8 cellular contexts compared by ENCODE assay signal in genomic region chr10:101066146-101066889, GRCh38. TPM values are rescaled to one million over a fixed set of nuclear protein-coding genes. Genes with fewer than 3 reads are reported as not detected.
DNase-seq lines count a peak whose midpoint lies in the region; ATAC-seq and TF ChIP-seq lines count a peak whose summit lies in the region.

No MANE protein-coding gene starts in this region.

- no peak for TF ChIP-seq POLR2A in ovary (IDR thresholded peaks at IDR 0.05)

- POLR2A ChIA-PET in PC-9 (lab: Charles Lee; ENCODE audit: unreplicated experiment), result interaction anchor here (0.6 kb wide), 1 partner anchor 19 kb away, joined by 4 read pairs; no protein-coding TSS in a partner anchor

- H3K27ac ChIP-seq in PC-9, result peak overlapping the region; percentile 34; the same call in 1 of the 2 replicates
- H3K27ac ChIP-seq in ovary, result no peak overlapping the region

- H3K9me3 ChIP-seq in PC-9 (ENCODE audit: insufficient read depth, low read depth) (no peaks in the 10 kb centered on the region), ovary (no peaks in the 10 kb centered on the region)

- H3K36me3 ChIP-seq in PC-9 (ENCODE audit: low read depth) (no peaks in the 10 kb centered on the region), ovary (no peaks in the 10 kb centered on the region)

- DNase-seq in DMS153 (lab: John Stamatoyannopoulos, UW), result peak; percentile 68
- peak; percentile 60 to 78 for DNase-seq in PC-9
- DNase-seq in activated naive CD4-positive, alpha-beta T cell treated with Interleukin-2 at 50 U/mL for 16 hours, result peak; percentile 48
- DNase-seq in glutamatergic neuron, result peak; percentile 64
- DNase-seq in ovary, result peak; percentile 13 to 50 (median 41)
- DNase-seq in NCI-H1048 (lab: John Stamatoyannopoulos, UW), result no peak

- no peaks in the 10 kb centered on the region for H3K9me3 Mint-ChIP-seq in glutamatergic neuron (ENCODE audit: unreplicated experiment)

- BruUV-seq in PC-9 (replicated peaks; lab: Mats Ljungman, UMichigan), result no TSS peak

- H3K4me1 ChIP-seq in PC-9 (replicated peaks; ENCODE audit: insufficient read depth) (peaks cover 16% of the 10 kb centered on the region), ovary (ENCODE audit: insufficient read depth) (peaks cover 12% of the 10 kb centered on the region)

- H4K20me1 ChIP-seq in PC-9 (ENCODE audit: insufficient read depth), result no peaks in the 10 kb centered on the region

- intact Hi-C loops in PC-9 (cut with micrococcal nuclease; ENCODE audit: unreplicated experiment) (loop anchor here (1.0 to 5.0 kb wide), 2 partner anchors 24 to 34 kb away; partner anchors contain the start of genes PDZD7 and SFXN3), ovary (cut with DNase I) (loop anchor here in 1 of 4 donors (5.0 kb wide), 1 partner anchor 34 kb away; the partner anchor contains the start of genes PDZD7 and SFXN3)

- WGBS in ovary, 3 donors, result 2 to 3% (median 2%) methylated on average over 45 to 49 of the region's 49 CpGs

- no peak for TF ChIP-seq EP300 in ovary (IDR thresholded peaks at IDR 0.05)

- peaks cover 3% of the 10 kb centered on the region for H3K4me1 Mint-ChIP-seq in glutamatergic neuron (ENCODE audit: low read depth, unreplicated experiment)

- H2AFZ ChIP-seq in PC-9, result peak overlapping the region; percentile 85

- peaks cover 18% of the 10 kb centered on the region for H3F3A ChIP-seq in PC-9 (ENCODE audit: insufficient read depth, low read depth)

- no peak overlapping the region for H3K27ac Mint-ChIP-seq in glutamatergic neuron (ENCODE audit: unreplicated experiment)

- H3K27me3 ChIP-seq in PC-9 (ENCODE audit: insufficient read depth, low read depth) (no peaks in the 10 kb centered on the region), ovary (peaks cover 3% of the 10 kb centered on the region)

- no peaks in the 10 kb centered on the region for H3K9me2 ChIP-seq in PC-9 (ENCODE audit: insufficient read depth)

- peaks cover 14% of the 10 kb centered on the region for H3K27me3 Mint-ChIP-seq in glutamatergic neuron (ENCODE audit: unreplicated experiment)

- peaks cover 15% of the 10 kb centered on the region; the same call in 1 of the 2 replicates for H3K79me2 ChIP-seq in PC-9 (ENCODE audit: low read depth)

- TF ChIP-seq CTCF in PC-9 (conservative IDR thresholded peaks at IDR 0.05), result peak; percentile 47; the same call in 1 of the 2 replicates
- TF ChIP-seq CTCF in glutamatergic neuron (IDR thresholded peaks at IDR 0.05; ENCODE audit: partially characterized antibody, unreplicated experiment), result no peak
- TF ChIP-seq CTCF in ovary (IDR thresholded peaks at IDR 0.05), result peak in 1 of 3 donors; percentile 16

- peak overlapping the region; percentile 95 for H3K4me2 ChIP-seq in PC-9

- ATAC-seq in HG02852 (IDR thresholded peaks at IDR 0.05; ENCODE audit: unreplicated experiment) (peak; percentile 44), GM21360 (IDR thresholded peaks at IDR 0.05; ENCODE audit: unreplicated experiment) (no peak)

- peak overlapping the region; percentile 82 for H3K4me3 ChIP-seq in PC-9
- H3K4me3 ChIP-seq in ovary, result peak overlapping the region; percentile 41

- peak overlapping the region; percentile 38 for H3K4me3 Mint-ChIP-seq in glutamatergic neuron (ENCODE audit: unreplicated experiment)

- CTCF ChIA-PET in PC-9 (lab: Charles Lee), result interaction anchor here (0.6 to 1.5 kb wide), 4 partner anchors 52 to 1058 kb away, joined by 3 to 13 read pairs (median 4); no protein-coding TSS in a partner anchor

- H3K36me3 Mint-ChIP-seq in glutamatergic neuron (ENCODE audit: unreplicated experiment), result no peaks in the 10 kb centered on the region

RNA-seq across cellular contexts. Expression of gene KAZALD1, which starts 4.5 kb away (rescaled TPM):
- total RNA-seq in PC-9 (2021) (19.7 and 21.2 TPM in 2 replicates), glutamatergic neuron (ENCODE audit: unreplicated experiment) (0.59 TPM), ovary (1 to 10 TPM in 2 of 7 donors, under 1 TPM in 3, not detected in 2; 0.57 to 1.4 (median 0.94) TPM)
- 1 to 10 TPM in 1 of 2 donors, under 1 TPM in 1; 0.46 to 1.9 TPM for polyA plus RNA-seq in ovary

RNA-seq across cellular contexts. Expression of gene SFXN3, which starts 35.3 kb away (rescaled TPM):
- total RNA-seq in PC-9 (2021), result 30.6 and 35.2 TPM in 2 replicates
- total RNA-seq in glutamatergic neuron (ENCODE audit: unreplicated experiment), result 5.2 TPM
- total RNA-seq in ovary, result 10 to 100 TPM; 20.2 to 47.0 (median 28.6) TPM
- 10 to 100 TPM; 26.5 to 51.5 TPM for polyA plus RNA-seq in ovary

RNA-seq across cellular contexts. Expression of gene PDZD7, which starts 35.4 kb away (rescaled TPM):
- total RNA-seq in PC-9 (2021) (2.3 and 2.8 TPM in 2 replicates), glutamatergic neuron (ENCODE audit: unreplicated experiment) (1.5 TPM), ovary (1 to 10 TPM in 2 of 7 donors, under 1 TPM in 5; 0.56 to 1.2 (median 0.74) TPM)
- polyA plus RNA-seq in ovary, result under 1 TPM; 0.07 to 0.44 TPM
